8 cellular contexts compared by ENCODE assay signal in genomic region chr18:12701161-12701560, GRCh38. TPM values are rescaled to one million over a fixed set of nuclear protein-coding genes. Genes with fewer than 3 reads are reported as not detected.
DNase-seq lines count a peak whose midpoint lies in the region; ATAC-seq and TF ChIP-seq lines count a peak whose summit lies in the region.

No MANE protein-coding gene starts in this region.

- H3K4me3 Mint-ChIP-seq in naive B cell = peak overlapping the region; percentile 90 to 100 (median 96)

- no peak for TF ChIP-seq POLR2A in breast epithelium (IDR thresholded peaks at IDR 0.05)

- H3K36me3 ChIP-seq in BE2C (peaks cover 2% of the 10 kb centered on the region; the same call in 1 of the 2 replicates), KOPT-K1 (ENCODE audit: insufficient read depth, low read length) (peaks cover 52% of the 10 kb centered on the region), breast epithelium (no peaks in the 10 kb centered on the region)

- ATAC-seq in naive B cell (ENCODE audit: low read depth in 2 of 2) (no peak), HG03565 (IDR thresholded peaks at IDR 0.05; ENCODE audit: unreplicated experiment) (no peak)

- H3K27me3 Mint-ChIP-seq in naive B cell = no peaks in the 10 kb centered on the region

- peaks cover 37 to 45% (median 42%) of the 10 kb centered on the region in 3 donors for H3K4me1 Mint-ChIP-seq in naive B cell

- peak overlapping the region in 2 of 6 donors; percentile 100 for H3K27ac Mint-ChIP-seq in naive B cell

- TF ChIP-seq CTCF in BE2C (IDR thresholded peaks at IDR 0.05; ENCODE audit: low read depth, low read length) (no peak), breast epithelium (IDR thresholded peaks at IDR 0.05) (no peak)

- H3K27me3 ChIP-seq in BE2C (no peaks in the 10 kb centered on the region), breast epithelium (no peaks in the 10 kb centered on the region)

- no peaks in the 10 kb centered on the region for H3K9me3 Mint-ChIP-seq in naive B cell

- peak overlapping the region; percentile 88 for H3K4me3 ChIP-seq in BE2C (ENCODE audit: low read depth, low read length)
- peak overlapping the region in 2 of 3 donors; percentile 90 to 98 for H3K4me3 ChIP-seq in breast epithelium

- H3K4me1 ChIP-seq in BE2C = no peaks in the 10 kb centered on the region
- peaks cover 10 to 12% of the 10 kb centered on the region in 2 donors for H3K4me1 ChIP-seq in breast epithelium

- no peak for DNase-seq in BE2C
- no peak for DNase-seq in breast epithelium (ENCODE audit: low spot score in 2 of 2)
- no peak for DNase-seq in naive B cell
- DNase-seq in NCI-H1694 (lab: John Stamatoyannopoulos, UW) = no peak
- no peak for DNase-seq in activated CD8-positive, alpha-beta memory T cell treated with anti-CD3 and anti-CD28 coated beads, Interleukin-2, amount 50 U/mL, for 48 hours
- no peak for DNase-seq in iPS-NIHi7 (ENCODE audit: extremely low spot score)

- H3K9me3 ChIP-seq in BE2C = no peaks in the 10 kb centered on the region; the same call in 1 of the 2 replicates
- no peaks in the 10 kb centered on the region for H3K9me3 ChIP-seq in KOPT-K1 (ENCODE audit: insufficient read depth, low read length, poor library complexity, severe bottlenecking)
- no peaks in the 10 kb centered on the region for H3K9me3 ChIP-seq in breast epithelium

- H3K27ac ChIP-seq in KOPT-K1 (ENCODE audit: low read depth, low read length, poor library complexity, severe bottlenecking) = peak overlapping the region; percentile 96
- no peak overlapping the region for H3K27ac ChIP-seq in breast epithelium

- intact Hi-C loops in breast epithelium (cut with DNase I; ENCODE audit: low total_unique reads) = no loop called here

- peaks cover 0 to 8% of the 10 kb centered on the region in 2 donors for H3K36me3 Mint-ChIP-seq in naive B cell

RNA-seq across cellular contexts. Expression of gene CEP76, which starts 1.4 kb away (rescaled TPM):
- 5.0 TPM for polyA plus RNA-seq in BE2C (2012; ENCODE audit: insufficient read depth, insufficient read length, low read depth)
- 10 to 100 TPM in 1 of 3 donors, 1 to 10 TPM in 2; 7.4 to 11.7 (median 9.5) TPM for total RNA-seq in breast epithelium
- 1 to 10 TPM; 5.8 to 7.5 (median 6.8) TPM for polyA plus RNA-seq in naive B cell (ENCODE audit: low read depth in 6 of 6)

RNA-seq across cellular contexts. Expression of gene PSMG2, which starts 1.7 kb away (rescaled TPM):
- polyA plus RNA-seq in BE2C (2012; ENCODE audit: insufficient read depth, insufficient read length, low read depth) = 23.4 TPM
- 100 to 1,000 TPM in 1 of 3 donors, 10 to 100 TPM in 2; 78.7 to 102 (median 83.4) TPM for total RNA-seq in breast epithelium
- 100 to 1,000 TPM in 3 of 6 donors, 10 to 100 TPM in 3; 62.4 to 124 (median 102) TPM for polyA plus RNA-seq in naive B cell (ENCODE audit: low read depth in 6 of 6)

RNA-seq across cellular contexts. Expression of gene SPIRE1, which starts 43.3 kb away (rescaled TPM):
- 6.3 TPM for polyA plus RNA-seq in BE2C (2012; ENCODE audit: insufficient read depth, insufficient read length, low read depth)
- 10 to 100 TPM; 24.3 to 38.5 (median 25.9) TPM for total RNA-seq in breast epithelium
- not detected for polyA plus RNA-seq in naive B cell (ENCODE audit: low read depth in 6 of 6)
